In the genomic region with DNA sequence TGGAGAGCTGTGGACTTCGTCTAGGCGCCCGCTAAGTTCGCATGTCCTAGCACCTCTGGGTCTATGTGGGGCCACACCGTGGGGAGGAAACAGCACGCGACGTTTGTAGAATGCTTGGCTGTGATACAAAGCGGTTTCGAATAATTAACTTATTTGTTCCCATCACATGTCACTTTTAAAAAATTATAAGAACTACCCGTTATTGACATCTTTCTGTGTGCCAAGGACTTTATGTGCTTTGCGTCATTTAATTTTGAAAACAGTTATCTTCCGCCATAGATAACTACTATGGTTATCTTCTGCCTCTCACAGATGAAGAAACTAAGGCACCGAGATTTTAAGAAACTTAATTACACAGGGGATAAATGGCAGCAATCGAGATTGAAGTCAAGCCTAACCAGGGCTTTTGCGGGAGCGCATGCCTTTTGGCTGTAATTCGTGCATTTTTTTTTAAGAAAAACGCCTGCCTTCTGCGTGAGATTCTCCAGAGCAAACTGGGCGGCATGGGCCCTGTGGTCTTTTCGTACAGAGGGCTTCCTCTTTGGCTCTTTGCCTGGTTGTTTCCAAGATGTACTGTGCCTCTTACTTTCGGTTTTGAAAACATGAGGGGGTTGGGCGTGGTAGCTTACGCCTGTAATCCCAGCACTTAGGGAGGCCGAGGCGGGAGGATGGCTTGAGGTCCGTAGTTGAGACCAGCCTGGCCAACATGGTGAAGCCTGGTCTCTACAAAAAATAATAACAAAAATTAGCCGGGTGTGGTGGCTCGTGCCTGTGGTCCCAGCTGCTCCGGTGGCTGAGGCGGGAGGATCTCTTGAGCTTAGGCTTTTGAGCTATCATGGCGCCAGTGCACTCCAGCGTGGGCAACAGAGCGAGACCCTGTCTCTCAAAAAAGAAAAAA, we compare ENCODE assay signal across 8 cellular contexts. TPM values are rescaled to one million over a fixed set of nuclear protein-coding genes. Genes with fewer than 3 reads are reported as not detected.
DNase-seq lines count a peak whose midpoint lies in the region; ATAC-seq and TF ChIP-seq lines count a peak whose summit lies in the region.

No MANE protein-coding gene starts in this region.

- TF ChIP-seq POLR2A in lower leg skin (IDR thresholded peaks at IDR 0.05): no peak

- intact Hi-C loops in lower leg skin (cut with DNase I; ENCODE audit: low total_unique reads): no loop called here

- 2 to 6% methylated on average over 35 of the region's 35 CpGs for WGBS in lower leg skin, 2 donors

- DNase-seq in AG09319 (ENCODE audit: extremely low read depth, low read depth): peak; percentile 69
- DNase-seq in NCI-H69 (lab: John Stamatoyannopoulos, UW): peak; percentile 80
- DNase-seq in activated CD4-positive, alpha-beta T cell treated with anti-CD3 and anti-CD28 coated beads for 48 hours: peak; percentile 75
- peak; percentile 48 for DNase-seq in effector CD4-positive, alpha-beta T cell
- peak; percentile 89 to 91 for DNase-seq in lower leg skin (ENCODE audit: low spot score in 2 of 2)
- DNase-seq in stimulated activated CD4-positive, alpha-beta T cell treated with anti-CD3 and anti-CD28 coated beads, TNF-alpha, amount 100 ng/mL, for 4 hours (ENCODE audit: low read depth in 3 of 3): peak in 2 of 3 experiments; percentile 40 to 43

- TF ChIP-seq CTCF in AG09319 (IDR thresholded peaks at IDR 0.05; ENCODE audit: low read depth, low read length) (no peak), lower leg skin (IDR thresholded peaks at IDR 0.05) (no peak)

- peak overlapping the region; percentile 100 for H3K4me3 ChIP-seq in lower leg skin (ENCODE audit: low read depth, poor library complexity, severe bottlenecking)

- ATAC-seq in GM21367 (IDR thresholded peaks at IDR 0.05; ENCODE audit: unreplicated experiment) (peak; percentile 3), HG03354 (IDR thresholded peaks at IDR 0.05; ENCODE audit: poor library complexity, severe bottlenecking, unreplicated experiment) (no peak)

RNA-seq across cellular contexts. Expression of a gene that starts 1.0 kb away (rescaled TPM):
- 1,000 to 10,000 TPM; 2,406 to 3,013 (median 2,777) TPM for total RNA-seq in lower leg skin

RNA-seq across cellular contexts. Expression of a gene that starts 1.2 kb away (rescaled TPM):
- 1 to 10 TPM in 1 of 4 donors, under 1 TPM in 3; 0.30 to 1.4 (median 0.33) TPM for total RNA-seq in lower leg skin

RNA-seq across cellular contexts. Expression of a gene that starts 24.0 kb away (rescaled TPM):
- total RNA-seq in lower leg skin: 10 to 100 TPM in 1 of 4 donors, 1 to 10 TPM in 3; 7.3 to 13.6 (median 8.6) TPM

RNA-seq across cellular contexts. Expression of a gene that starts 48.9 kb away (rescaled TPM):
- total RNA-seq in lower leg skin: 100 to 1,000 TPM in 1 of 4 donors, 10 to 100 TPM in 3; 78.1 to 118 (median 89.7) TPM
